9 cellular contexts compared by ENCODE assay signal in genomic region chr9:109422641-109423040, GRCh38.
A peak's percentile ranks its signal among the peaks of the same experiment; 100 is the strongest.
DNase-seq lines count a peak whose midpoint lies in the region; ATAC-seq and TF ChIP-seq lines count a peak whose summit lies in the region.
"Had no signal": no experiment of that assay in that cellular context is flagged by ENCODE, and none has a peak within 500 bp of the region (broad histone marks: within the 10 kb centered on the region; RNA-seq: fewer than 3 reads in every experiment).

No MANE protein-coding gene starts in this region.

- peaks cover 7% of the 10 kb centered on the region for H3K27me3 Mint-ChIP-seq in nephron (ENCODE audit: low read depth)
- peaks cover 8% of the 10 kb centered on the region for H3K27me3 Mint-ChIP-seq in activated CD4-positive, alpha-beta memory T cell treated with anti-CD3 and anti-CD28 coated beads for 36 hours

- CTCF ChIA-PET in activated CD4-positive, alpha-beta memory T cell treated with anti-CD3 and anti-CD28 coated beads for 36 hours (lab: Charles Lee) = interaction anchor here (0.9 kb wide), 1 partner anchor 47 kb away, joined by 5 read pairs; no protein-coding TSS in a partner anchor

- peak overlapping the region in 2 of 3 experiments; percentile 40 to 55 for H3K27ac Mint-ChIP-seq in nephron
- no peak overlapping the region for H3K27ac Mint-ChIP-seq in activated CD4-positive, alpha-beta memory T cell treated with anti-CD3 and anti-CD28 coated beads for 36 hours

- intact Hi-C loops in activated CD4-positive, alpha-beta memory T cell treated with anti-CD3 and anti-CD28 coated beads for 36 hours (cut with micrococcal nuclease) = no loop called here

- TF ChIP-seq CTCF in nephron (IDR thresholded peaks at IDR 0.05; ENCODE audit: unreplicated experiment in 3 of 3) = no peak

- H3K9me3 Mint-ChIP-seq in nephron = no peaks in the 10 kb centered on the region
- H3K9me3 Mint-ChIP-seq in activated CD4-positive, alpha-beta memory T cell treated with anti-CD3 and anti-CD28 coated beads for 36 hours = no peaks in the 10 kb centered on the region

- peaks cover 19% of the 10 kb centered on the region for H3K4me1 Mint-ChIP-seq in nephron
- no peaks in the 10 kb centered on the region for H3K4me1 Mint-ChIP-seq in activated CD4-positive, alpha-beta memory T cell treated with anti-CD3 and anti-CD28 coated beads for 36 hours (ENCODE audit: low read depth)

- ATAC-seq in GM18517 (IDR thresholded peaks at IDR 0.05; ENCODE audit: unreplicated experiment) = peak; percentile 84
- ATAC-seq in GM21390 (IDR thresholded peaks at IDR 0.05; ENCODE audit: unreplicated experiment) = peak; percentile 87
- peak; percentile 65 for ATAC-seq in HG03103 (IDR thresholded peaks at IDR 0.05; ENCODE audit: low read depth, unreplicated experiment)

- POLR2A ChIA-PET in activated CD4-positive, alpha-beta memory T cell treated with anti-CD3 and anti-CD28 coated beads for 36 hours (lab: Charles Lee) = no interaction called here

- no peak overlapping the region for H3K4me3 Mint-ChIP-seq in nephron
- no peak overlapping the region for H3K4me3 Mint-ChIP-seq in activated CD4-positive, alpha-beta memory T cell treated with anti-CD3 and anti-CD28 coated beads for 36 hours

- H3K36me3 Mint-ChIP-seq in nephron (ENCODE audit: low read depth) = no peaks in the 10 kb centered on the region
- H3K36me3 Mint-ChIP-seq in activated CD4-positive, alpha-beta memory T cell treated with anti-CD3 and anti-CD28 coated beads for 36 hours = no peaks in the 10 kb centered on the region

- DNase-seq in NCI-H446 (lab: John Stamatoyannopoulos, UW) = no peak
- DNase-seq in NOMO-1 treated with DMSO at 0.1 percent for 48 hours (lab: John Stamatoyannopoulos, UW; ENCODE audit: unreplicated experiment) = no peak
- DNase-seq in activated CD4-positive, alpha-beta memory T cell treated with anti-CD3 and anti-CD28 coated beads for 36 hours = no peak
- no peak for DNase-seq in NCI-H510A (lab: John Stamatoyannopoulos, UW)
- DNase-seq: posterior cingulate gyrus had no signal
